Comparison of ENCODE assay signal across 8 cellular contexts in genomic region chr11:74018331-74019005, GRCh38. TPM values are rescaled to one million over a fixed set of nuclear protein-coding genes. Genes with fewer than 3 reads are reported as not detected.
DNase-seq lines count a peak whose midpoint lies in the region; ATAC-seq, FAIRE-seq and TF ChIP-seq lines count a peak whose summit lies in the region.

No MANE protein-coding gene starts in this region.

- peak; percentile 11 for DNase-seq in Caki2 (ENCODE audit: low read depth)
- DNase-seq in RWPE1 (ENCODE audit: low spot score), result no peak
- peak; percentile 18 to 50 for DNase-seq in frontal cortex (ENCODE audit: low spot score in 2 of 2)
- DNase-seq in posterior cingulate gyrus, result peak in 8 of 10 donors; percentile 40 to 93 (median 56)
- no peak for DNase-seq in activated effector memory CD4-positive, alpha-beta T cell treated with Interleukin-2 at 50 U/mL for 16 hours
- DNase-seq in NCI-H1930 (lab: John Stamatoyannopoulos, UW), result no peak

- peak overlapping the region; percentile 34 for H3K27ac ChIP-seq in RWPE1

- no peak for TF ChIP-seq CTCF in RWPE1 (conservative IDR thresholded peaks at IDR 0.05; ENCODE audit: low read depth)

- FAIRE-seq in frontal cortex (lab: Jason Lieb, UNC), result no peak

- POLR2A ChIA-PET in RWPE1 (lab: Yijun Ruan, JAX; ENCODE audit: low non-redundant PET), result interaction anchor here (0.7 kb wide), 1 partner anchor 153 kb away, joined by 3 read pairs; the partner anchor contains the start of gene PPME1

- intact Hi-C loops in posterior cingulate gyrus (cut with DNase I), result no loop called here

- ATAC-seq in HG03175 (IDR thresholded peaks at IDR 0.05; ENCODE audit: unreplicated experiment) (no peak), HG03354 (IDR thresholded peaks at IDR 0.05; ENCODE audit: poor library complexity, severe bottlenecking, unreplicated experiment) (no peak)

- CTCF ChIA-PET in RWPE1 (lab: Yijun Ruan, JAX), result interaction anchor here (1.0 kb wide), 1 partner anchor 19 kb away, joined by 7 read pairs; no protein-coding TSS in a partner anchor

- in situ Hi-C loops in Caki2 (cut with HindIII; ENCODE audit: low pct_unique_long_range_greater_than_20kb, low sequenced_read_pairs), result no loop called here

RNA-seq across cellular contexts. Expression of gene UCP3, which starts 9.6 kb away (rescaled TPM):
- 0.12 TPM in 1 of 2 replicates, not detected in the other for total RNA-seq in Caki2 (2014; rRNA removed; shearing (Covaris generic); ENCODE audit: low replicate concordance)
- 0.82 TPM for total RNA-seq in frontal cortex

RNA-seq across cellular contexts. Expression of gene UCP2, which starts 35.8 kb away (rescaled TPM):
- total RNA-seq in Caki2 (2014; rRNA removed; shearing (Covaris generic); ENCODE audit: low replicate concordance), result 20.3 and 22.7 TPM in 2 replicates
- total RNA-seq in frontal cortex, result 1.6 TPM

Comparison
In these comparisons a context has a peak if more than half of its experiments do, and no peak if none do; other contexts are left out.
1. DNase-seq: peak in Caki2 (single experiment), frontal cortex (2 of 2) and posterior cingulate gyrus (8 of 10); none in RWPE1 (single experiment), activated effector memory CD4-positive, alpha-beta T cell treated with Interleukin-2 at 50 U/mL for 16 hours (single experiment) and NCI-H1930 (0 of 2).